In the genomic region with DNA sequence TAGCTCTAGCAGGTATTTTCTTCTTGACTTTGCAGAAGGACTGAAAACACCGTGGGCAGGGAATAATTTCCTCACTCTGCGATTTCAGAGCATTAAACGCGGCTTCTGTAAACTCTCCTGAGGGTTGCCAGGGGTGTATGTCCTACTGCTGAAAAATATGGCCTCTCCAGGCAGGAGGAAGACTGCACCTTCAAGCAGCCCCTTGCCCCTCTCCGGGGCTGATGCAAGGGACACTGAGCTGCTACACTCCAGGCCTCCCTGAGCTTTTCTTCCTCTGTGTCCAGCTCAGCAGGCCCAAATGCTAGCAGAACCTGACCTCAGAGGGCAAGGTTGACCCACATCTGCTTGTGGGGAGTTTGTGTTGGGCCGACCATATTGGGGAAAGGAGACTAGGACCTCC, we compare ENCODE assay signal across 13 cellular contexts. TPM values are rescaled to one million over a fixed set of nuclear protein-coding genes. Genes with fewer than 3 reads are reported as not detected.
DNase-seq lines count a peak whose midpoint lies in the region; ATAC-seq and TF ChIP-seq lines count a peak whose summit lies in the region.
"Had no signal": no experiment of that assay in that cellular context is flagged by ENCODE, and none has a peak within 500 bp of the region (broad histone marks: within the 10 kb centered on the region; RNA-seq: fewer than 3 reads in every experiment).

No MANE protein-coding gene starts in this region.

- TF ChIP-seq CTCF in Calu3 (IDR thresholded peaks at IDR 0.05; ENCODE audit: unreplicated experiment) (no peak), glutamatergic neuron (IDR thresholded peaks at IDR 0.05; ENCODE audit: partially characterized antibody, unreplicated experiment) (no peak)

- no peaks in the 10 kb centered on the region for H3K27me3 Mint-ChIP-seq in activated CD8-positive, alpha-beta T cell treated with anti-CD3 and anti-CD28 coated beads, Interleukin-2, amount 10 ng/mL, durations not matched to agents 7 days and 5 days (ENCODE audit: low read depth)
- no peaks in the 10 kb centered on the region for H3K27me3 Mint-ChIP-seq in stimulated activated naive CD8-positive, alpha-beta T cell treated with anti-CD3 and anti-CD28 coated beads, Interleukin-15, amount 100 ng/mL, for 72 hours
- H3K27me3 Mint-ChIP-seq in Calu3 (ENCODE audit: unreplicated experiment) (peaks cover 28% of the 10 kb centered on the region), glutamatergic neuron (ENCODE audit: unreplicated experiment) (peaks cover 6% of the 10 kb centered on the region)

- POLR2A ChIA-PET in activated CD8-positive, alpha-beta T cell treated with anti-CD3 and anti-CD28 coated beads, Interleukin-2, amount 10 ng/mL, durations not matched to agents 7 days and 5 days (lab: Charles Lee) = interaction anchor here (0.7 to 1.8 kb wide), 3 partner anchors 19 to 87 kb away, joined by 3 to 6 read pairs (median 3); no protein-coding TSS in a partner anchor

- CTCF ChIA-PET in activated CD8-positive, alpha-beta T cell treated with anti-CD3 and anti-CD28 coated beads, Interleukin-2, amount 10 ng/mL, durations not matched to agents 7 days and 5 days (lab: Charles Lee) = interaction anchor here (1.0 to 1.1 kb wide), 2 partner anchors 49 to 58 kb away, joined by 3 read pairs; no protein-coding TSS in a partner anchor
- CTCF ChIA-PET in Calu3 (lab: Charles Lee) = no interaction called here

- peak overlapping the region; percentile 85 for H3K4me3 Mint-ChIP-seq in activated CD8-positive, alpha-beta T cell treated with anti-CD3 and anti-CD28 coated beads, Interleukin-2, amount 10 ng/mL, durations not matched to agents 7 days and 5 days
- H3K4me3 Mint-ChIP-seq in stimulated activated naive CD8-positive, alpha-beta T cell treated with anti-CD3 and anti-CD28 coated beads, Interleukin-15, amount 100 ng/mL, for 72 hours = peak overlapping the region; percentile 90 to 91
- no peak overlapping the region for H3K4me3 Mint-ChIP-seq in Calu3 (ENCODE audit: low read depth, unreplicated experiment)
- no peak overlapping the region for H3K4me3 Mint-ChIP-seq in glutamatergic neuron (ENCODE audit: unreplicated experiment)

- peak overlapping the region; percentile 93 for H3K27ac Mint-ChIP-seq in activated CD8-positive, alpha-beta T cell treated with anti-CD3 and anti-CD28 coated beads, Interleukin-2, amount 10 ng/mL, durations not matched to agents 7 days and 5 days
- H3K27ac Mint-ChIP-seq in stimulated activated naive CD8-positive, alpha-beta T cell treated with anti-CD3 and anti-CD28 coated beads, Interleukin-15, amount 100 ng/mL, for 72 hours = peak overlapping the region; percentile 97 to 99
- H3K27ac Mint-ChIP-seq in Calu3 (ENCODE audit: unreplicated experiment) (no peak overlapping the region), glutamatergic neuron (ENCODE audit: unreplicated experiment) (no peak overlapping the region)

- BruUV-seq in Calu3 (replicated peaks; lab: Mats Ljungman, UMichigan) = no TSS peak

- H3K9me3 Mint-ChIP-seq in activated CD8-positive, alpha-beta T cell treated with anti-CD3 and anti-CD28 coated beads, Interleukin-2, amount 10 ng/mL, durations not matched to agents 7 days and 5 days (ENCODE audit: insufficient read depth) = no peaks in the 10 kb centered on the region
- peaks cover 0 to under 1% of the 10 kb centered on the region in 2 donors for H3K9me3 Mint-ChIP-seq in stimulated activated naive CD8-positive, alpha-beta T cell treated with anti-CD3 and anti-CD28 coated beads, Interleukin-15, amount 100 ng/mL, for 72 hours
- H3K9me3 Mint-ChIP-seq in Calu3 (ENCODE audit: low read depth, unreplicated experiment) (peaks cover 4% of the 10 kb centered on the region), glutamatergic neuron (ENCODE audit: unreplicated experiment) (no peaks in the 10 kb centered on the region)

- DNase-seq in activated T-cell treated with anti-CD3 and anti-CD28 coated beads, Interleukin-2, amount 50 U/mL, for 1 hour = peak; percentile 54
- no peak for DNase-seq in activated T-cell treated with anti-CD3 and anti-CD28 coated beads for 4 hours
- DNase-seq in activated CD8-positive, alpha-beta T cell treated with anti-CD3 and anti-CD28 coated beads, Interleukin-2, amount 10 ng/mL, durations not matched to agents 7 days and 5 days = no peak
- DNase-seq in islet precursor cell = peak; percentile 24
- DNase-seq in stimulated activated naive CD8-positive, alpha-beta T cell treated with anti-CD3 and anti-CD28 coated beads, Interleukin-15, amount 100 ng/mL, for 72 hours = peak in 1 of 2 donors; percentile 53
- DNase-seq in Calu3 = no peak
- no peak for DNase-seq in NK-92 treated with Interleukin-12 subunit alpha and Interleukin-12 subunit beta, amount 100 ng/mL, for 24 hours (lab: John Stamatoyannopoulos, UW)
- no peak for DNase-seq in glutamatergic neuron
- DNase-seq: adrenal gland, hypothalamus, left cardiac atrium, NCI-H524 treated with DMSO at 0.1 percent for 48 hours had no signal

- intact Hi-C loops in Calu3 (cut with micrococcal nuclease; ENCODE audit: unreplicated experiment) = no loop called here

- peaks cover 57% of the 10 kb centered on the region for H3K36me3 Mint-ChIP-seq in activated CD8-positive, alpha-beta T cell treated with anti-CD3 and anti-CD28 coated beads, Interleukin-2, amount 10 ng/mL, durations not matched to agents 7 days and 5 days (ENCODE audit: low read depth)
- no peaks in the 10 kb centered on the region for H3K36me3 Mint-ChIP-seq in Calu3 (ENCODE audit: insufficient read depth, unreplicated experiment)
- H3K36me3 Mint-ChIP-seq in glutamatergic neuron (ENCODE audit: unreplicated experiment) = peaks cover 6% of the 10 kb centered on the region

- ATAC-seq in activated CD8-positive, alpha-beta T cell treated with anti-CD3 and anti-CD28 coated beads, Interleukin-2, amount 10 ng/mL, durations not matched to agents 7 days and 5 days = no peak
- peak; percentile 24 for ATAC-seq in stimulated activated naive CD8-positive, alpha-beta T cell treated with anti-CD3 and anti-CD28 coated beads, Interleukin-15, amount 100 ng/mL, for 72 hours
- ATAC-seq: left cardiac atrium had no signal

- peaks cover 59% of the 10 kb centered on the region for H3K4me1 Mint-ChIP-seq in activated CD8-positive, alpha-beta T cell treated with anti-CD3 and anti-CD28 coated beads, Interleukin-2, amount 10 ng/mL, durations not matched to agents 7 days and 5 days (ENCODE audit: low read depth)
- peaks cover 66% of the 10 kb centered on the region for H3K4me1 Mint-ChIP-seq in stimulated activated naive CD8-positive, alpha-beta T cell treated with anti-CD3 and anti-CD28 coated beads, Interleukin-15, amount 100 ng/mL, for 72 hours
- H3K4me1 Mint-ChIP-seq in Calu3 (ENCODE audit: low read depth, unreplicated experiment) = no peaks in the 10 kb centered on the region
- H3K4me1 Mint-ChIP-seq in glutamatergic neuron (ENCODE audit: low read depth, unreplicated experiment) = peaks cover 2% of the 10 kb centered on the region

RNA-seq across cellular contexts. Expression of gene CD6, which starts 2.2 kb away (rescaled TPM):
- 100 to 1,000 TPM; 214 to 222 TPM for total RNA-seq in activated CD8-positive, alpha-beta T cell treated with anti-CD3 and anti-CD28 coated beads, Interleukin-2, amount 10 ng/mL, durations not matched to agents 7 days and 5 days
- total RNA-seq in Calu3 (2022) (0.26 and 0.34 TPM in 2 replicates), glutamatergic neuron (ENCODE audit: unreplicated experiment) (not detected)
- total RNA-seq: SK-MEL-5 had no signal

RNA-seq across cellular contexts. Expression of gene SLC15A3, which starts 21.7 kb away (rescaled TPM):
- 1 to 10 TPM; 2.0 to 2.2 TPM for total RNA-seq in activated CD8-positive, alpha-beta T cell treated with anti-CD3 and anti-CD28 coated beads, Interleukin-2, amount 10 ng/mL, durations not matched to agents 7 days and 5 days
- total RNA-seq in Calu3 (2022) = 6.8 and 12.4 TPM in 2 replicates
- 4.4 TPM for total RNA-seq in glutamatergic neuron (ENCODE audit: unreplicated experiment)

RNA-seq across cellular contexts. Expression of gene TMEM132A, which starts 49.4 kb away (rescaled TPM):
- under 1 TPM; 0.37 to 0.47 TPM for total RNA-seq in activated CD8-positive, alpha-beta T cell treated with anti-CD3 and anti-CD28 coated beads, Interleukin-2, amount 10 ng/mL, durations not matched to agents 7 days and 5 days
- total RNA-seq in Calu3 (2022) = 105 and 116 TPM in 2 replicates
- total RNA-seq in glutamatergic neuron (ENCODE audit: unreplicated experiment) = 664 TPM

RNA-seq across cellular contexts. Expression of gene TMEM109, which starts 59.7 kb away (rescaled TPM):
- total RNA-seq in activated CD8-positive, alpha-beta T cell treated with anti-CD3 and anti-CD28 coated beads, Interleukin-2, amount 10 ng/mL, durations not matched to agents 7 days and 5 days = 100 to 1,000 TPM; 136 to 139 TPM
- total RNA-seq in Calu3 (2022) = 71.2 and 78.1 TPM in 2 replicates
- 4.0 TPM for total RNA-seq in glutamatergic neuron (ENCODE audit: unreplicated experiment)

Comparison
In these comparisons a context has a peak if more than half of its experiments do, and no peak if none do; other contexts are left out.
1. DNase-seq: peak in activated T-cell treated with anti-CD3 and anti-CD28 coated beads, Interleukin-2, amount 50 U/mL, for 1 hour (single experiment) and islet precursor cell (single experiment); none in activated T-cell treated with anti-CD3 and anti-CD28 coated beads for 4 hours (single experiment), activated CD8-positive, alpha-beta T cell treated with anti-CD3 and anti-CD28 coated beads, Interleukin-2, amount 10 ng/mL, durations not matched to agents 7 days and 5 days (single experiment), Calu3 (single experiment), NK-92 treated with Interleukin-12 subunit alpha and Interleukin-12 subunit beta, amount 100 ng/mL, for 24 hours (single experiment) and glutamatergic neuron (single experiment).
2. H3K27ac Mint-ChIP-seq: peak in activated CD8-positive, alpha-beta T cell treated with anti-CD3 and anti-CD28 coated beads, Interleukin-2, amount 10 ng/mL, durations not matched to agents 7 days and 5 days (single experiment) and stimulated activated naive CD8-positive, alpha-beta T cell treated with anti-CD3 and anti-CD28 coated beads, Interleukin-15, amount 100 ng/mL, for 72 hours (2 of 2); none in Calu3 (single experiment) and glutamatergic neuron (single experiment).
3. H3K4me3 Mint-ChIP-seq: peak in activated CD8-positive, alpha-beta T cell treated with anti-CD3 and anti-CD28 coated beads, Interleukin-2, amount 10 ng/mL, durations not matched to agents 7 days and 5 days (single experiment) and stimulated activated naive CD8-positive, alpha-beta T cell treated with anti-CD3 and anti-CD28 coated beads, Interleukin-15, amount 100 ng/mL, for 72 hours (2 of 2); none in Calu3 (single experiment) and glutamatergic neuron (single experiment).
4. RNA of gene CD6, which starts 2.2 kb away (total RNA-seq): 214 to 222 TPM in activated CD8-positive, alpha-beta T cell treated with anti-CD3 and anti-CD28 coated beads, Interleukin-2, amount 10 ng/mL, durations not matched to agents 7 days and 5 days; 0.26 to 0.34 TPM in Calu3 and not detected in glutamatergic neuron (single experiment); every median in the first group is over 100 times any median in the second.
5. RNA of gene TMEM132A, which starts 49.4 kb away (total RNA-seq): 664 TPM in glutamatergic neuron (single experiment) and 105 to 116 TPM in Calu3; 0.37 to 0.47 TPM in activated CD8-positive, alpha-beta T cell treated with anti-CD3 and anti-CD28 coated beads, Interleukin-2, amount 10 ng/mL, durations not matched to agents 7 days and 5 days; every median in the first group is over 10 times any median in the second.